1 cellular context compared by ENCODE assay signal in the genomic region with DNA sequence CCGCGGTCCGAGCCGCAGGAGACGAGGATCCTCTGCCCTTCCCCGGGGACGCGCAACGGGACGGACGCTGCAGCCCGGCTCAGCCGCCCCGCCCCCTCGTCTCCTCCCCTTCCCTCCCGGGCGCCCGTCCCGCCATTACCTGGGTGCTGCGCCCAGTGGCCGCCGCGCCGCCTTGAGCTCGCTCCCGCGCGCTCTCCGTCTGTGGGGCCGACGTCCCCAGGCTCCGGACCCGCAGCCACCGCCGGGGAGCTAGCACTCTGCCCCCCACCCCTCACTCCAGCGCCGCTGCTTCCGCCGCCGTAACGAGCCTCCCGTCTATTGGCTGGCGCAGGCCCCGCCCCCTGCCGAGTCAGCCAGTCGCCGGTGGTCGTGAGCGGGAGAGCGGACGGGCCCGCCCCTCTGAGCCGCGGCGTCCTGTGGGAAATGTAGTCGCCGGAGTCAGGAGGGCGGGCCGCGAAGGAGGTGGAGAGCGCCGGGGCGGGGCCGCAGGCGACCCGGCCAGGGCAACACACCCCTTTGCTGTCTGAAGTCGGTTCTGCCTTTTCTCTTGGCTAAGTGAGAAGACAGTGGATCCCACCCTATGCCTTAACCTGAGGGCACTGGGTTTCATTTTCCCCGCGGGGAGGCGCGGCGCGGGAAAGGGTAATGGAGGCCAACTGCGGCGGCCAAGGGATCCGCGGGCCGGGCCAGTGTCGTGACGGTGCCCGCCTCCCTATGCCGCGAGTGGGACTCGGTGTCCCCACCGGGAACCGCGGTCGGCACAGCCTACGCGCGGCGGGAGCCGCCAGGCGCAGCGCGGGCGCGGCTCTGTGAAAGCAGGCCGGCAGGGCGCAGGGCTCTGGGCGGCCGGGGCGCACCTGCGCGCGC.
TF ChIP-seq lines count a peak whose summit lies in the region.

A gene (minus strand): TSS at position 259 of the 867 bp plus-strand sequence. CDS start 1,767 bp downstream, outside the sequence.

TF ChIP-seq in HepG2, 621 proteins besides CTCF, POLR2A, EP300 and RAD21 (continued from another document and continues in another):
- TF ChIP-seq ZNF674 (CRISPR knock-in tag; IDR thresholded peaks at IDR 0.05; ENCODE audit: low read depth) (no peak), DMAP1 (CRISPR knock-in tag; IDR thresholded peaks at IDR 0.05) (no peak), ZNF75D (CRISPR knock-in tag; IDR thresholded peaks at IDR 0.05; ENCODE audit: borderline replicate concordance) (no peak), ZSCAN30 (CRISPR knock-in tag; IDR thresholded peaks at IDR 0.05) (0 out of 2 replicates have a peak, but pooled peaks have one; percentile 70), NCOR1 (IDR thresholded peaks at IDR 0.05; ENCODE audit: borderline replicate concordance, low read length) (peak; percentile 42; the same call in 1 of the 2 replicates), MAZ (IDR thresholded peaks at IDR 0.05; ENCODE audit: borderline replicate concordance, low read depth, low read length) (peak; percentile 82; the same call in 1 of the 2 replicates), MAZ (CRISPR knock-in tag; IDR thresholded peaks at IDR 0.05; ENCODE audit: low read depth) (peak; percentile 74; the same call in 1 of the 2 replicates), MTA3 (CRISPR knock-in tag; IDR thresholded peaks at IDR 0.05) (no peak), SMC3 (IDR thresholded peaks at IDR 0.05; ENCODE audit: low read length) (no peak), ZNF564 (CRISPR knock-in tag; IDR thresholded peaks at IDR 0.05) (peak; percentile 21; the same call in 1 of the 2 replicates), ZNF703 (CRISPR knock-in tag; IDR thresholded peaks at IDR 0.05; ENCODE audit: borderline replicate concordance) (peak; percentile 21; the same call in 1 of the 2 replicates), ZNF556 (CRISPR knock-in tag; IDR thresholded peaks at IDR 0.05; ENCODE audit: borderline replicate concordance) (no peak; the same call in 1 of the 2 replicates), ZNF354B (CRISPR knock-in tag; IDR thresholded peaks at IDR 0.05) (no peak), ZNF468 (CRISPR knock-in tag; IDR thresholded peaks at IDR 0.05) (0 out of 2 replicates have a peak, but pooled peaks have one; percentile 20), PHB2 (IDR thresholded peaks at IDR 0.05; ENCODE audit: partially characterized antibody) (no peak), GTF3A (CRISPR knock-in tag; conservative IDR thresholded peaks at IDR 0.05) (0 out of 2 replicates have a peak, but pooled peaks have one; percentile 85), ZNF644 (CRISPR knock-in tag; IDR thresholded peaks at IDR 0.05; ENCODE audit: low read depth) (no peak), ZNF747 (CRISPR knock-in tag; IDR thresholded peaks at IDR 0.05; ENCODE audit: borderline replicate concordance) (peak; percentile 66; the same call in 1 of the 2 replicates), HNRNPLL (IDR thresholded peaks at IDR 0.05; ENCODE audit: low read depth, low read length, poor library complexity, severe bottlenecking) (peak; percentile 76), KLF13 (CRISPR knock-in tag; IDR thresholded peaks at IDR 0.05) (peak; percentile 95), NFIB (CRISPR knock-in tag; IDR thresholded peaks at IDR 0.05; ENCODE audit: borderline replicate concordance) (no peak), NFKBIZ (CRISPR knock-in tag; IDR thresholded peaks at IDR 0.05) (no peak), TEAD3 (CRISPR knock-in tag; optimal IDR thresholded peaks at IDR 0.05; ENCODE audit: borderline replicate concordance) (peak; percentile 8), SNAPC2 (CRISPR knock-in tag; IDR thresholded peaks at IDR 0.05) (0 out of 2 replicates have a peak, but pooled peaks have one; percentile 51), RFX3 (CRISPR knock-in tag; IDR thresholded peaks at IDR 0.05) (no peak), ZNF17 (CRISPR knock-in tag; IDR thresholded peaks at IDR 0.05) (peak; percentile 18; the same call in 1 of the 2 replicates)
- TF ChIP-seq, protein P1, sequence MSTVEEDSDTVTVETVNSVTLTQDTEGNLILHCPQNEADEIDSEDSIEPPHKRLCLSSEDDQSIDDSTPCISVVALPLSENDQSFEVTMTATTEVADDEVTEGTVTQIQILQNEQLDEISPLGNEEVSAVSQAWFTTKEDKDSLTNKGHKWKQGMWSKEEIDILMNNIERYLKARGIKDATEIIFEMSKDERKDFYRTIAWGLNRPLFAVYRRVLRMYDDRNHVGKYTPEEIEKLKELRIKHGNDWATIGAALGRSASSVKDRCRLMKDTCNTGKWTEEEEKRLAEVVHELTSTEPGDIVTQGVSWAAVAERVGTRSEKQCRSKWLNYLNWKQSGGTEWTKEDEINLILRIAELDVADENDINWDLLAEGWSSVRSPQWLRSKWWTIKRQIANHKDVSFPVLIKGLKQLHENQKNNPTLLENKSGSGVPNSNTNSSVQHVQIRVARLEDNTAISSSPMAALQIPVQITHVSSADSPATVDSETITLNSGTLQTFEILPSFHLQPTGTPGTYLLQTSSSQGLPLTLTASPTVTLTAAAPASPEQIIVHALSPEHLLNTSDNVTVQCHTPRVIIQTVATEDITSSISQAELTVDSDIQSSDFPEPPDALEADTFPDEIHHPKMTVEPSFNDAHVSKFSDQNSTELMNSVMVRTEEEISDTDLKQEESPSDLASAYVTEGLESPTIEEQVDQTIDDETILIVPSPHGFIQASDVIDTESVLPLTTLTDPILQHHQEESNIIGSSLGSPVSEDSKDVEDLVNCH (CRISPR knock-in tag; IDR thresholded peaks at IDR 0.05): no peak
- TF ChIP-seq, protein P2, sequence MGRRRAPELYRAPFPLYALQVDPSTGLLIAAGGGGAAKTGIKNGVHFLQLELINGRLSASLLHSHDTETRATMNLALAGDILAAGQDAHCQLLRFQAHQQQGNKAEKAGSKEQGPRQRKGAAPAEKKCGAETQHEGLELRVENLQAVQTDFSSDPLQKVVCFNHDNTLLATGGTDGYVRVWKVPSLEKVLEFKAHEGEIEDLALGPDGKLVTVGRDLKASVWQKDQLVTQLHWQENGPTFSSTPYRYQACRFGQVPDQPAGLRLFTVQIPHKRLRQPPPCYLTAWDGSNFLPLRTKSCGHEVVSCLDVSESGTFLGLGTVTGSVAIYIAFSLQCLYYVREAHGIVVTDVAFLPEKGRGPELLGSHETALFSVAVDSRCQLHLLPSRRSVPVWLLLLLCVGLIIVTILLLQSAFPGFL (CRISPR knock-in tag; IDR thresholded peaks at IDR 0.05): no peak; the same call in 1 of the 2 replicates
- TF ChIP-seq, protein P3, sequence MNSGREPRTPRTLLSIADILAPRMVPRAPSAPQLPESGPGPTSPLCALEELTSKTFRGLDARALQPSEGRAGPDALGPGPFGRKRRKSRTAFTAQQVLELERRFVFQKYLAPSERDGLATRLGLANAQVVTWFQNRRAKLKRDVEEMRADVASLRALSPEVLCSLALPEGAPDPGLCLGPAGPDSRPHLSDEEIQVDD (CRISPR knock-in tag; IDR thresholded peaks at IDR 0.05; ENCODE audit: borderline replicate concordance): peak; percentile 54; the same call in 1 of the 2 replicates
- TF ChIP-seq, protein P4, sequence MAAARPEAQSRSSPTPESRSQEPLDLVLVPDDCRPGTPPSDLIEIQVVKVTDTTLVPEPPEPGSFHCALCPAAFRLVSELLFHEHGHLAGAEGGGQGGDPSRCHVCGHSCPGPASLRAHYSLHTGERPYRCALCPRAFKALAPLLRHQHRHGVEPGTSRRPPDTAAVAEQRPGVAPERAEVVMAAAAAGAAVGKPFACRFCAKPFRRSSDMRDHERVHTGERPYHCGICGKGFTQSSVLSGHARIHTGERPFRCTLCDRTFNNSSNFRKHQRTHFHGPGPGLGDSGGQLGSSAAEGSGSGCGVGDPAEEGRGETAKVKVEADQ (CRISPR knock-in tag; IDR thresholded peaks at IDR 0.05; ENCODE audit: borderline replicate concordance): peak; percentile 79
- TF ChIP-seq, protein P5, sequence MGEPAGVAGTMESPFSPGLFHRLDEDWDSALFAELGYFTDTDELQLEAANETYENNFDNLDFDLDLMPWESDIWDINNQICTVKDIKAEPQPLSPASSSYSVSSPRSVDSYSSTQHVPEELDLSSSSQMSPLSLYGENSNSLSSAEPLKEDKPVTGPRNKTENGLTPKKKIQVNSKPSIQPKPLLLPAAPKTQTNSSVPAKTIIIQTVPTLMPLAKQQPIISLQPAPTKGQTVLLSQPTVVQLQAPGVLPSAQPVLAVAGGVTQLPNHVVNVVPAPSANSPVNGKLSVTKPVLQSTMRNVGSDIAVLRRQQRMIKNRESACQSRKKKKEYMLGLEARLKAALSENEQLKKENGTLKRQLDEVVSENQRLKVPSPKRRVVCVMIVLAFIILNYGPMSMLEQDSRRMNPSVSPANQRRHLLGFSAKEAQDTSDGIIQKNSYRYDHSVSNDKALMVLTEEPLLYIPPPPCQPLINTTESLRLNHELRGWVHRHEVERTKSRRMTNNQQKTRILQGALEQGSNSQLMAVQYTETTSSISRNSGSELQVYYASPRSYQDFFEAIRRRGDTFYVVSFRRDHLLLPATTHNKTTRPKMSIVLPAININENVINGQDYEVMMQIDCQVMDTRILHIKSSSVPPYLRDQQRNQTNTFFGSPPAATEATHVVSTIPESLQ (CRISPR knock-in tag; conservative IDR thresholded peaks at IDR 0.05): no peak
- TF ChIP-seq, protein P6, sequence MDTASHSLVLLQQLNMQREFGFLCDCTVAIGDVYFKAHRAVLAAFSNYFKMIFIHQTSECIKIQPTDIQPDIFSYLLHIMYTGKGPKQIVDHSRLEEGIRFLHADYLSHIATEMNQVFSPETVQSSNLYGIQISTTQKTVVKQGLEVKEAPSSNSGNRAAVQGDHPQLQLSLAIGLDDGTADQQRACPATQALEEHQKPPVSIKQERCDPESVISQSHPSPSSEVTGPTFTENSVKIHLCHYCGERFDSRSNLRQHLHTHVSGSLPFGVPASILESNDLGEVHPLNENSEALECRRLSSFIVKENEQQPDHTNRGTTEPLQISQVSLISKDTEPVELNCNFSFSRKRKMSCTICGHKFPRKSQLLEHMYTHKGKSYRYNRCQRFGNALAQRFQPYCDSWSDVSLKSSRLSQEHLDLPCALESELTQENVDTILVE (CRISPR knock-in tag; IDR thresholded peaks at IDR 0.05): no peak
- TF ChIP-seq, protein P7, sequence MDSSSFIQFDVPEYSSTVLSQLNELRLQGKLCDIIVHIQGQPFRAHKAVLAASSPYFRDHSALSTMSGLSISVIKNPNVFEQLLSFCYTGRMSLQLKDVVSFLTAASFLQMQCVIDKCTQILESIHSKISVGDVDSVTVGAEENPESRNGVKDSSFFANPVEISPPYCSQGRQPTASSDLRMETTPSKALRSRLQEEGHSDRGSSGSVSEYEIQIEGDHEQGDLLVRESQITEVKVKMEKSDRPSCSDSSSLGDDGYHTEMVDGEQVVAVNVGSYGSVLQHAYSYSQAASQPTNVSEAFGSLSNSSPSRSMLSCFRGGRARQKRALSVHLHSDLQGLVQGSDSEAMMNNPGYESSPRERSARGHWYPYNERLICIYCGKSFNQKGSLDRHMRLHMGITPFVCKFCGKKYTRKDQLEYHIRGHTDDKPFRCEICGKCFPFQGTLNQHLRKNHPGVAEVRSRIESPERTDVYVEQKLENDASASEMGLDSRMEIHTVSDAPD (CRISPR knock-in tag; IDR thresholded peaks at IDR 0.05): no peak
- TF ChIP-seq, protein P8, sequence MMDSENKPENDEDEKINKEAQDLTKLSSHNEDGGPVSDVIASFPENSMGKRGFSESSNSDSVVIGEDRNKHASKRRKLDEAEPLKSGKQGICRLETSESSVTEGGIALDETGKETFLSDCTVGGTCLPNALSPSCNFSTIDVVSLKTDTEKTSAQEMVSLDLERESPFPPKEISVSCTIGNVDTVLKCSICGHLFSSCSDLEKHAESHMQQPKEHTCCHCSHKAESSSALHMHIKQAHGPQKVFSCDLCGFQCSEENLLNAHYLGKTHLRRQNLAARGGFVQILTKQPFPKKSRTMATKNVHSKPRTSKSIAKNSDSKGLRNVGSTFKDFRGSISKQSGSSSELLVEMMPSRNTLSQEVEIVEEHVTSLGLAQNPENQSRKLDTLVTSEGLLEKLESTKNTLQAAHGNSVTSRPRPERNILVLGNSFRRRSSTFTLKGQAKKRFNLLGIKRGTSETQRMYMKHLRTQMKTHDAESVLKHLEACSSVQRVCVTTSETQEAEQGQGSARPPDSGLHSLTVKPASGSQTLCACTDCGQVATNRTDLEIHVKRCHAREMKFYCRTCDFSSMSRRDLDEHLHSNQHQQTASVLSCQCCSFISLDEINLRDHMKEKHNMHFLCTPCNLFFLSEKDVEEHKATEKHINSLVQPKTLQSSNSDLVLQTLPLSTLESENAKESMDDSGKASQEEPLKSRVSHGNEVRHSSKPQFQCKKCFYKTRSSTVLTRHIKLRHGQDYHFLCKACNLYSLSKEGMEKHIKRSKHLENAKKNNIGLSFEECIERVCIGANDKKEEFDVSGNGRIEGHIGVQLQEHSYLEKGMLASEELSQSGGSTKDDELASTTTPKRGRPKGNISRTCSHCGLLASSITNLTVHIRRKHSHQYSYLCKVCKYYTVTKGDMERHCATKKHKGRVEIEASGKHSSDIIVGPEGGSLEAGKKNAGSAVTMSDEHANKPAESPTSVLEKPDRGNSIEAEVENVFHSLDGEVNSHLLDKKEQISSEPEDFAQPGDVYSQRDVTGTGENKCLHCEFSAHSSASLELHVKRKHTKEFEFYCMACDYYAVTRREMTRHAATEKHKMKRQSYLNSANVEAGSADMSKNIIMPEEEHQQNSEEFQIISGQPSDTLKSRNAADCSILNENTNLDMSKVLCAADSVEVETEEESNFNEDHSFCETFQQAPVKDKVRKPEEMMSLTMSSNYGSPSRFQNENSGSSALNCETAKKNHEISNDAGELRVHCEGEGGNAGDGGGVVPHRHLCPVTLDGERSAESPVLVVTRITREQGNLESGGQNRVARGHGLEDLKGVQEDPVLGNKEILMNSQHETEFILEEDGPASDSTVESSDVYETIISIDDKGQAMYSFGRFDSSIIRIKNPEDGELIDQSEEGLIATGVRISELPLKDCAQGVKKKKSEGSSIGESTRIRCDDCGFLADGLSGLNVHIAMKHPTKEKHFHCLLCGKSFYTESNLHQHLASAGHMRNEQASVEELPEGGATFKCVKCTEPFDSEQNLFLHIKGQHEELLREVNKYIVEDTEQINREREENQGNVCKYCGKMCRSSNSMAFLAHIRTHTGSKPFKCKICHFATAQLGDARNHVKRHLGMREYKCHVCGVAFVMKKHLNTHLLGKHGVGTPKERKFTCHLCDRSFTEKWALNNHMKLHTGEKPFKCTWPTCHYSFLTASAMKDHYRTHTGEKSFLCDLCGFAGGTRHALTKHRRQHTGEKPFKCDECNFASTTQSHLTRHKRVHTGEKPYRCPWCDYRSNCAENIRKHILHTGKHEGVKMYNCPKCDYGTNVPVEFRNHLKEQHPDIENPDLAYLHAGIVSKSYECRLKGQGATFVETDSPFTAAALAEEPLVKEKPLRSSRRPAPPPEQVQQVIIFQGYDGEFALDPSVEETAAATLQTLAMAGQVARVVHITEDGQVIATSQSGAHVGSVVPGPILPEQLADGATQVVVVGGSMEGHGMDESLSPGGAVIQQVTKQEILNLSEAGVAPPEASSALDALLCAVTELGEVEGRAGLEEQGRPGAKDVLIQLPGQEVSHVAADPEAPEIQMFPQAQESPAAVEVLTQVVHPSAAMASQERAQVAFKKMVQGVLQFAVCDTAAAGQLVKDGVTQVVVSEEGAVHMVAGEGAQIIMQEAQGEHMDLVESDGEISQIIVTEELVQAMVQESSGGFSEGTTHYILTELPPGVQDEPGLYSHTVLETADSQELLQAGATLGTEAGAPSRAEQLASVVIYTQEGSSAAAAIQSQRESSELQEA (CRISPR knock-in tag; IDR thresholded peaks at IDR 0.05; ENCODE audit: not compliant biosample characterization): peak; percentile 65
- TF ChIP-seq, protein P9, sequence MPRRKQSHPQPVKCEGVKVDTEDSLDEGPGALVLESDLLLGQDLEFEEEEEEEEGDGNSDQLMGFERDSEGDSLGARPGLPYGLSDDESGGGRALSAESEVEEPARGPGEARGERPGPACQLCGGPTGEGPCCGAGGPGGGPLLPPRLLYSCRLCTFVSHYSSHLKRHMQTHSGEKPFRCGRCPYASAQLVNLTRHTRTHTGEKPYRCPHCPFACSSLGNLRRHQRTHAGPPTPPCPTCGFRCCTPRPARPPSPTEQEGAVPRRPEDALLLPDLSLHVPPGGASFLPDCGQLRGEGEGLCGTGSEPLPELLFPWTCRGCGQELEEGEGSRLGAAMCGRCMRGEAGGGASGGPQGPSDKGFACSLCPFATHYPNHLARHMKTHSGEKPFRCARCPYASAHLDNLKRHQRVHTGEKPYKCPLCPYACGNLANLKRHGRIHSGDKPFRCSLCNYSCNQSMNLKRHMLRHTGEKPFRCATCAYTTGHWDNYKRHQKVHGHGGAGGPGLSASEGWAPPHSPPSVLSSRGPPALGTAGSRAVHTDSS (CRISPR knock-in tag; conservative IDR thresholded peaks at IDR 0.05): no peak
